ENCODE assay signal across 1 cellular context in genomic region chr17:72126575-72127486, GRCh38.
TF ChIP-seq lines count a peak whose summit lies in the region.

No MANE protein-coding gene starts in this region.

TF ChIP-seq in HepG2, 621 proteins besides CTCF, POLR2A, EP300 and RAD21 (continued from another document and continues in another):
- TF ChIP-seq PATZ1 (CRISPR knock-in tag; IDR thresholded peaks at IDR 0.05) (peak; percentile 38), FOXJ3 (CRISPR knock-in tag; IDR thresholded peaks at IDR 0.05; ENCODE audit: borderline replicate concordance) (peak; percentile 56; the same call in 1 of the 2 replicates), ZNF138 (CRISPR knock-in tag; IDR thresholded peaks at IDR 0.05; ENCODE audit: low read depth) (no peak), ATF3 (CRISPR knock-in tag; IDR thresholded peaks at IDR 0.05) (peak; percentile 64; the same call in 1 of the 2 replicates), POGK (CRISPR knock-in tag; conservative IDR thresholded peaks at IDR 0.05) (no peak), TSC22D2 (CRISPR knock-in tag; IDR thresholded peaks at IDR 0.05; ENCODE audit: borderline replicate concordance) (no peak), HOXA5 (CRISPR knock-in tag; IDR thresholded peaks at IDR 0.05) (0 out of 2 replicates have a peak, but pooled peaks have one; percentile 14), NFE2 (CRISPR knock-in tag; IDR thresholded peaks at IDR 0.05) (no peak), CCDC6 (CRISPR knock-in tag; IDR thresholded peaks at IDR 0.05) (0 out of 2 replicates have a peak, but pooled peaks have one; percentile 40), CREB1 (IDR thresholded peaks at IDR 0.05) (peak; percentile 59; the same call in 1 of the 2 replicates), CREB1 (CRISPR knock-in tag; IDR thresholded peaks at IDR 0.05) (peak; percentile 52), ZNF792 (CRISPR knock-in tag; IDR thresholded peaks at IDR 0.05) (peak; percentile 66; the same call in 1 of the 2 replicates), MXD1 (CRISPR knock-in tag; IDR thresholded peaks at IDR 0.05) (no peak), PCBP1 (IDR thresholded peaks at IDR 0.05; ENCODE audit: borderline replicate concordance, low read depth, low read length) (0 out of 2 replicates have a peak, but pooled peaks have one; percentile 50), ASH2L (IDR thresholded peaks at IDR 0.05; ENCODE audit: insufficient read length, low read depth, low read length) (peak; percentile 28), GABPB1 (CRISPR knock-in tag; IDR thresholded peaks at IDR 0.05) (no peak), SALL2 (CRISPR knock-in tag; IDR thresholded peaks at IDR 0.05) (peak; percentile 44; the same call in 1 of the 2 replicates), SSRP1 (CRISPR knock-in tag; IDR thresholded peaks at IDR 0.05) (peak; percentile 96; the same call in 1 of the 2 replicates), ZNF18 (CRISPR knock-in tag; IDR thresholded peaks at IDR 0.05; ENCODE audit: insufficient replicate concordance) (peak; percentile 57), ZKSCAN8 (CRISPR knock-in tag; IDR thresholded peaks at IDR 0.05; ENCODE audit: borderline replicate concordance) (peak; percentile 38; the same call in 1 of the 2 replicates), ZSCAN22 (CRISPR knock-in tag; IDR thresholded peaks at IDR 0.05) (no peak), GFI1 (CRISPR knock-in tag; IDR thresholded peaks at IDR 0.05; ENCODE audit: borderline replicate concordance) (peak; percentile 67; the same call in 1 of the 2 replicates), ZFP36L1 (CRISPR knock-in tag; IDR thresholded peaks at IDR 0.05) (peak; percentile 49; the same call in 1 of the 2 replicates), HOXD1 (CRISPR knock-in tag; IDR thresholded peaks at IDR 0.05) (no peak), ESRRA (CRISPR knock-in tag; IDR thresholded peaks at IDR 0.05; ENCODE audit: low read depth) (peak; percentile 56; the same call in 1 of the 2 replicates), NCOA5 (CRISPR knock-in tag; IDR thresholded peaks at IDR 0.05) (peak; percentile 86; the same call in 1 of the 2 replicates), PTBP1 (IDR thresholded peaks at IDR 0.05; ENCODE audit: low read depth, low read length, poor library complexity, severe bottlenecking) (no peak), CBX1 (IDR thresholded peaks at IDR 0.05; ENCODE audit: low read depth) (peak; percentile 30), MED13 (CRISPR knock-in tag; IDR thresholded peaks at IDR 0.05) (peak; percentile 32; the same call in 1 of the 2 replicates), ELF1 (CRISPR knock-in tag; IDR thresholded peaks at IDR 0.05) (0 out of 2 replicates have a peak, but pooled peaks have one; percentile 17), NR2F1 (CRISPR knock-in tag; IDR thresholded peaks at IDR 0.05) (peak; percentile 42 to 46; a peak in 2 of 4 replicates), BRCA1 (CRISPR knock-in tag; IDR thresholded peaks at IDR 0.05) (0 out of 2 replicates have a peak, but pooled peaks have one; percentile 38), ZFP1 (CRISPR knock-in tag; IDR thresholded peaks at IDR 0.05) (0 out of 2 replicates have a peak, but pooled peaks have one; percentile 33), ZNF746 (CRISPR knock-in tag; IDR thresholded peaks at IDR 0.05) (peak; percentile 41; the same call in 1 of the 2 replicates), KLF6 (CRISPR knock-in tag; IDR thresholded peaks at IDR 0.05) (peak; percentile 41; the same call in 1 of the 2 replicates)
- TF ChIP-seq, protein P1, sequence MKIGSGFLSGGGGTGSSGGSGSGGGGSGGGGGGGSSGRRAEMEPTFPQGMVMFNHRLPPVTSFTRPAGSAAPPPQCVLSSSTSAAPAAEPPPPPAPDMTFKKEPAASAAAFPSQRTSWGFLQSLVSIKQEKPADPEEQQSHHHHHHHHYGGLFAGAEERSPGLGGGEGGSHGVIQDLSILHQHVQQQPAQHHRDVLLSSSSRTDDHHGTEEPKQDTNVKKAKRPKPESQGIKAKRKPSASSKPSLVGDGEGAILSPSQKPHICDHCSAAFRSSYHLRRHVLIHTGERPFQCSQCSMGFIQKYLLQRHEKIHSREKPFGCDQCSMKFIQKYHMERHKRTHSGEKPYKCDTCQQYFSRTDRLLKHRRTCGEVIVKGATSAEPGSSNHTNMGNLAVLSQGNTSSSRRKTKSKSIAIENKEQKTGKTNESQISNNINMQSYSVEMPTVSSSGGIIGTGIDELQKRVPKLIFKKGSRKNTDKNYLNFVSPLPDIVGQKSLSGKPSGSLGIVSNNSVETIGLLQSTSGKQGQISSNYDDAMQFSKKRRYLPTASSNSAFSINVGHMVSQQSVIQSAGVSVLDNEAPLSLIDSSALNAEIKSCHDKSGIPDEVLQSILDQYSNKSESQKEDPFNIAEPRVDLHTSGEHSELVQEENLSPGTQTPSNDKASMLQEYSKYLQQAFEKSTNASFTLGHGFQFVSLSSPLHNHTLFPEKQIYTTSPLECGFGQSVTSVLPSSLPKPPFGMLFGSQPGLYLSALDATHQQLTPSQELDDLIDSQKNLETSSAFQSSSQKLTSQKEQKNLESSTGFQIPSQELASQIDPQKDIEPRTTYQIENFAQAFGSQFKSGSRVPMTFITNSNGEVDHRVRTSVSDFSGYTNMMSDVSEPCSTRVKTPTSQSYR (CRISPR knock-in tag; IDR thresholded peaks at IDR 0.05; ENCODE audit: borderline replicate concordance), result no peak
- TF ChIP-seq, protein P2, sequence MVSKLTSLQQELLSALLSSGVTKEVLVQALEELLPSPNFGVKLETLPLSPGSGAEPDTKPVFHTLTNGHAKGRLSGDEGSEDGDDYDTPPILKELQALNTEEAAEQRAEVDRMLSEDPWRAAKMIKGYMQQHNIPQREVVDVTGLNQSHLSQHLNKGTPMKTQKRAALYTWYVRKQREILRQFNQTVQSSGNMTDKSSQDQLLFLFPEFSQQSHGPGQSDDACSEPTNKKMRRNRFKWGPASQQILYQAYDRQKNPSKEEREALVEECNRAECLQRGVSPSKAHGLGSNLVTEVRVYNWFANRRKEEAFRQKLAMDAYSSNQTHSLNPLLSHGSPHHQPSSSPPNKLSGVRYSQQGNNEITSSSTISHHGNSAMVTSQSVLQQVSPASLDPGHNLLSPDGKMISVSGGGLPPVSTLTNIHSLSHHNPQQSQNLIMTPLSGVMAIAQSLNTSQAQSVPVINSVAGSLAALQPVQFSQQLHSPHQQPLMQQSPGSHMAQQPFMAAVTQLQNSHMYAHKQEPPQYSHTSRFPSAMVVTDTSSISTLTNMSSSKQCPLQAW (CRISPR knock-in tag; IDR thresholded peaks at IDR 0.05), result peak; percentile 47; the same call in 1 of the 2 replicates
- TF ChIP-seq, protein P3, sequence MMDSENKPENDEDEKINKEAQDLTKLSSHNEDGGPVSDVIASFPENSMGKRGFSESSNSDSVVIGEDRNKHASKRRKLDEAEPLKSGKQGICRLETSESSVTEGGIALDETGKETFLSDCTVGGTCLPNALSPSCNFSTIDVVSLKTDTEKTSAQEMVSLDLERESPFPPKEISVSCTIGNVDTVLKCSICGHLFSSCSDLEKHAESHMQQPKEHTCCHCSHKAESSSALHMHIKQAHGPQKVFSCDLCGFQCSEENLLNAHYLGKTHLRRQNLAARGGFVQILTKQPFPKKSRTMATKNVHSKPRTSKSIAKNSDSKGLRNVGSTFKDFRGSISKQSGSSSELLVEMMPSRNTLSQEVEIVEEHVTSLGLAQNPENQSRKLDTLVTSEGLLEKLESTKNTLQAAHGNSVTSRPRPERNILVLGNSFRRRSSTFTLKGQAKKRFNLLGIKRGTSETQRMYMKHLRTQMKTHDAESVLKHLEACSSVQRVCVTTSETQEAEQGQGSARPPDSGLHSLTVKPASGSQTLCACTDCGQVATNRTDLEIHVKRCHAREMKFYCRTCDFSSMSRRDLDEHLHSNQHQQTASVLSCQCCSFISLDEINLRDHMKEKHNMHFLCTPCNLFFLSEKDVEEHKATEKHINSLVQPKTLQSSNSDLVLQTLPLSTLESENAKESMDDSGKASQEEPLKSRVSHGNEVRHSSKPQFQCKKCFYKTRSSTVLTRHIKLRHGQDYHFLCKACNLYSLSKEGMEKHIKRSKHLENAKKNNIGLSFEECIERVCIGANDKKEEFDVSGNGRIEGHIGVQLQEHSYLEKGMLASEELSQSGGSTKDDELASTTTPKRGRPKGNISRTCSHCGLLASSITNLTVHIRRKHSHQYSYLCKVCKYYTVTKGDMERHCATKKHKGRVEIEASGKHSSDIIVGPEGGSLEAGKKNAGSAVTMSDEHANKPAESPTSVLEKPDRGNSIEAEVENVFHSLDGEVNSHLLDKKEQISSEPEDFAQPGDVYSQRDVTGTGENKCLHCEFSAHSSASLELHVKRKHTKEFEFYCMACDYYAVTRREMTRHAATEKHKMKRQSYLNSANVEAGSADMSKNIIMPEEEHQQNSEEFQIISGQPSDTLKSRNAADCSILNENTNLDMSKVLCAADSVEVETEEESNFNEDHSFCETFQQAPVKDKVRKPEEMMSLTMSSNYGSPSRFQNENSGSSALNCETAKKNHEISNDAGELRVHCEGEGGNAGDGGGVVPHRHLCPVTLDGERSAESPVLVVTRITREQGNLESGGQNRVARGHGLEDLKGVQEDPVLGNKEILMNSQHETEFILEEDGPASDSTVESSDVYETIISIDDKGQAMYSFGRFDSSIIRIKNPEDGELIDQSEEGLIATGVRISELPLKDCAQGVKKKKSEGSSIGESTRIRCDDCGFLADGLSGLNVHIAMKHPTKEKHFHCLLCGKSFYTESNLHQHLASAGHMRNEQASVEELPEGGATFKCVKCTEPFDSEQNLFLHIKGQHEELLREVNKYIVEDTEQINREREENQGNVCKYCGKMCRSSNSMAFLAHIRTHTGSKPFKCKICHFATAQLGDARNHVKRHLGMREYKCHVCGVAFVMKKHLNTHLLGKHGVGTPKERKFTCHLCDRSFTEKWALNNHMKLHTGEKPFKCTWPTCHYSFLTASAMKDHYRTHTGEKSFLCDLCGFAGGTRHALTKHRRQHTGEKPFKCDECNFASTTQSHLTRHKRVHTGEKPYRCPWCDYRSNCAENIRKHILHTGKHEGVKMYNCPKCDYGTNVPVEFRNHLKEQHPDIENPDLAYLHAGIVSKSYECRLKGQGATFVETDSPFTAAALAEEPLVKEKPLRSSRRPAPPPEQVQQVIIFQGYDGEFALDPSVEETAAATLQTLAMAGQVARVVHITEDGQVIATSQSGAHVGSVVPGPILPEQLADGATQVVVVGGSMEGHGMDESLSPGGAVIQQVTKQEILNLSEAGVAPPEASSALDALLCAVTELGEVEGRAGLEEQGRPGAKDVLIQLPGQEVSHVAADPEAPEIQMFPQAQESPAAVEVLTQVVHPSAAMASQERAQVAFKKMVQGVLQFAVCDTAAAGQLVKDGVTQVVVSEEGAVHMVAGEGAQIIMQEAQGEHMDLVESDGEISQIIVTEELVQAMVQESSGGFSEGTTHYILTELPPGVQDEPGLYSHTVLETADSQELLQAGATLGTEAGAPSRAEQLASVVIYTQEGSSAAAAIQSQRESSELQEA (CRISPR knock-in tag; IDR thresholded peaks at IDR 0.05; ENCODE audit: not compliant biosample characterization), result no peak
